15 cellular contexts compared by ENCODE assay signal in the genomic region with DNA sequence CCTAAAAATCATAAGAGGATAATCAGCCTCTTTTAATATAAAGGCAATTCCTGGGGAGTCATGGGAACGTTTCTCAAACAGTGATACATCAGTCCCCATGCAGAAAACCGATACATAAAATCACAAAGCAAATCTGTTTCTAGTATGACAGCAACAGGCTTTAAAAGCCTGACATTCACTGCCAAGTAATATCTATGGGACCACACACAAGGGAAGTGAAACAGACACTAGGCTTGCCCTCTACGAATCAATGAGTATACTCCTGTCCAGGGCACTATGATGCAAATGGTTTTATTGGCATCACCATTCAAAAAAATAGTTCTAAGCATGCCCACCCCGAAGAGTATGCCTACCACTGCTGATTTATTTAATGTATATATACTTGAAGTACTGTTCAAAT.
"Had no signal": no experiment of that assay in that cellular context is flagged by ENCODE, and none has a peak within 500 bp of the region (broad histone marks: within the 10 kb centered on the region; RNA-seq: fewer than 3 reads in every experiment).

No MANE protein-coding gene starts in this region.

- ATAC-seq: gastroesophageal sphincter; left lung; psoas muscle; sciatic nerve; stimulated activated naive CD8-positive, alpha-beta T cell treated with anti-CD3 and anti-CD28 coated beads, Interleukin-15, amount 100 ng/mL, for 72 hours; WTC11 had no signal

- H3K27ac Mint-ChIP-seq: activated CD4-positive, alpha-beta T cell treated with anti-CD3 and anti-CD28 coated beads, Interleukin-2, amount 10 ng/mL, durations not matched to agents 7 days and 5 days; memory B cell; nephron progenitor cell; WTC11 had no signal

- H3K27me3 Mint-ChIP-seq: activated CD4-positive, alpha-beta T cell treated with anti-CD3 and anti-CD28 coated beads, Interleukin-2, amount 10 ng/mL, durations not matched to agents 7 days and 5 days; memory B cell; stimulated activated naive CD8-positive, alpha-beta T cell treated with anti-CD3 and anti-CD28 coated beads, Interleukin-15, amount 100 ng/mL, for 72 hours had no signal

- H3K36me3 Mint-ChIP-seq: memory B cell had no signal

- H3K4me1 Mint-ChIP-seq: memory B cell had no signal

- H3K4me3 Mint-ChIP-seq: activated CD4-positive, alpha-beta T cell treated with anti-CD3 and anti-CD28 coated beads, Interleukin-2, amount 10 ng/mL, durations not matched to agents 7 days and 5 days; memory B cell; nephron progenitor cell; stimulated activated naive CD8-positive, alpha-beta T cell treated with anti-CD3 and anti-CD28 coated beads, Interleukin-15, amount 100 ng/mL, for 72 hours; WTC11 had no signal

- DNase-seq: activated CD4-positive, alpha-beta T cell treated with anti-CD3 and anti-CD28 coated beads, Interleukin-2, amount 10 ng/mL, durations not matched to agents 7 days and 5 days; activated CD8-positive, alpha-beta memory T cell treated with anti-CD3 and anti-CD28 coated beads for 24 hours; activated naive CD4-positive, alpha-beta T cell treated with Interleukin-2 at 50 U/mL for 16 hours; caudate nucleus; colonic mucosa; effector CD4-positive, alpha-beta T cell; left lung; nephron progenitor cell; psoas muscle; stimulated activated CD4-positive, alpha-beta T cell treated with anti-CD3 and anti-CD28 coated beads, Interleukin-2, amount 100 ng/mL, for 24 hours; stimulated activated naive CD8-positive, alpha-beta T cell treated with anti-CD3 and anti-CD28 coated beads, Interleukin-15, amount 100 ng/mL, for 72 hours had no signal
